In the genomic region with DNA sequence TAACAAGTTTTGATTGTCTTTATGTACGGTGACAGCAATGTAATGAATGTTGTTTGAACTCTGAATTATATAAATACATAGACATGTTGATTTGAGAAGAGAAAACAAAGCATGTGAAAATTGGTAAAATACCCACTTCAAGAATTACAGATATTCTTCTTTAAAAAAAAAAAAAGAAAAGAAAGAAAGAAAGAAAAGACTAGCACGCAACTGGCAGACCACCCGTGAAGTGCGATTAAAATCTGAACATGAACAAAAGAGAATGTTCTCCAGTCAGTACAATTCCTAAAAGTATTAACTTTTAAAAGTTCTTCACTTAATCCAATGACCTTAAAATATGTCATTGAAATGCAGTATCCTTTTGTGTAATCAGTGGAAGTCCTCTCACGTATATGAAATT, we compare ENCODE assay signal across 35 cellular contexts.
"Had no signal": no experiment of that assay in that cellular context is flagged by ENCODE, and none has a peak within 500 bp of the region (broad histone marks: within the 10 kb centered on the region; RNA-seq: fewer than 3 reads in every experiment).

No MANE protein-coding gene starts in this region.

- H3K27ac ChIP-seq: KMS-11 had no signal

- H3K27me3 ChIP-seq: MG63 had no signal

- H3K36me3 ChIP-seq: MG63 had no signal

- H3K4me2 ChIP-seq: KMS-11 had no signal

- DNase-seq: Karpas-422, Kasumi-1, KG1, MG63, MM.1S, MV-4-11, NCI-H1048, NCI-H1092, NCI-H1092 treated with DMSO at 0.1 percent for 48 hours, NCI-H1105, NCI-H1105 treated with DMSO at 0.1 percent for 48 hours, NCI-H1417, NCI-H1417 treated with DMSO at 0.1 percent for 48 hours, NCI-H1436, NCI-H1436 treated with DMSO at 0.1 percent for 48 hours, NCI-H146, NCI-H1694, NCI-H1694 treated with DMSO at 0.1 percent for 48 hours, NCI-H187, NCI-H187 treated with DMSO at 0.1 percent for 48 hours, NCI-H1930, NCI-H2029, NCI-H2081, NCI-H2081 treated with DMSO at 0.1 percent for 48 hours, NCI-H2107, NCI-H2171, NCI-H2171 treated with DMSO at 0.1 percent for 48 hours, NCI-H2227 treated with DMSO at 0.1 percent for 48 hours, NCI-H226, NCI-H345, NCI-H446, NCI-H446 treated with DMSO at 0.1 percent for 48 hours, NCI-H510A, NCI-H510A treated with DMSO at 0.1 percent for 48 hours had no signal

- H3K9me3 ChIP-seq: MG63 had no signal

- H3K4me3 ChIP-seq: MG63 had no signal
